10 cellular contexts compared by ENCODE assay signal in the genomic region with DNA sequence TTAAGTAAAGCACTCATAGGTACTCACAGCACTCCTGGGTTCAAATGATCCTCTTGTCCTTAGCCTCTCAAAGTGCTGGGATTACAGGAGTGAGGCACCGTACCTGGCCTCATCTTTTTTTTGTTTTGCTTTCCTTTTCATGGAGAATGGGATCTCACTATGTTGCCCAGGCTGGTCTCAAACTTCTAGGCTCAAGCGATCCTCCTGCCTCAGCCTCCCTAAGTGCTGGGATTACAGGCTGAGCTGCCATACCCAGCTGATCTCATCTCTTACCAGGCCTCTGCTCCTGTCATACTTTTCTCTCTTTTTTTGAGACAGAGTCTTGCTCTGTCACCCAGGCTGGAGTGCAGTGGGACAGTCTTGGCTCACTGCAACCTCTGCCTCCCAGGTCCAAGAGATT. TPM values are rescaled to one million over a fixed set of nuclear protein-coding genes. Genes with fewer than 3 reads are reported as not detected.
DNase-seq lines count a peak whose midpoint lies in the region; ATAC-seq and TF ChIP-seq lines count a peak whose summit lies in the region.
"Not testable (repeated sequence)": the region's sequence is repeated elsewhere in the genome, so short reads cannot be mapped to it uniquely, and the experiment has no call there.
"Had no signal": no experiment of that assay in that cellular context is flagged by ENCODE, and none has a peak within 500 bp of the region (broad histone marks: within the 10 kb centered on the region; RNA-seq: fewer than 3 reads in every experiment).

No MANE protein-coding gene starts in this region.

- POLR2A ChIA-PET in HEK293 (lab: Yijun Ruan, JAX): interaction anchor here (1.2 kb wide), 1 partner anchor 172 kb away, joined by 4 read pairs; the partner anchor contains the start of gene MTF1
- POLR2A ChIA-PET in activated CD8-positive, alpha-beta T cell treated with anti-CD3 and anti-CD28 coated beads for 36 hours (lab: Charles Lee): interaction anchor here (0.9 to 1.2 kb wide), 3 partner anchors 13 to 238 kb away, joined by 3 to 4 read pairs (median 4); partner anchors contain the start of genes C1orf122 and YRDC

- DNase-seq in activated CD8-positive, alpha-beta T cell treated with anti-CD3 and anti-CD28 coated beads for 36 hours; activated T-helper 1 cell treated with anti-CD3 and anti-CD28 coated beads, Interleukin-12 subunit alpha, Interleukin-12 subunit beta, Interleukin-2, Interleukin-4 antibody, amounts not matched to agents 30 ng/mL and 10 ng/mL and 1 ng/mL, durations not matched to agents 14 hours and 24 hours and 36 hours (ENCODE audit: low spot score); activated naive CD4-positive, alpha-beta T cell treated with anti-CD3 and anti-CD28 coated beads, Interleukin-2, amount 50 U/mL, for 72 hours (ENCODE audit: low spot score in 2 of 2); glutamatergic neuron; stimulated activated naive CD8-positive, alpha-beta T cell treated with anti-CD3 and anti-CD28 coated beads, Interleukin-15, amount 100 ng/mL, for 72 hours: not testable (repeated sequence)
- peak; percentile 15 for DNase-seq in posterior vena cava (ENCODE audit: low spot score)

- CTCF ChIA-PET in HEK293 (lab: Yijun Ruan, JAX): not testable (repeated sequence)
- CTCF ChIA-PET in activated CD8-positive, alpha-beta T cell treated with anti-CD3 and anti-CD28 coated beads for 36 hours (lab: Charles Lee): interaction anchor here (0.8 to 1.0 kb wide), 2 partner anchors 138 to 172 kb away, joined by 3 read pairs; no protein-coding TSS in a partner anchor

- H3K27ac Mint-ChIP-seq in activated CD8-positive, alpha-beta T cell treated with anti-CD3 and anti-CD28 coated beads for 36 hours; glutamatergic neuron (ENCODE audit: unreplicated experiment): not testable (repeated sequence)
- H3K27ac Mint-ChIP-seq in activated T-helper 1 cell treated with anti-CD3 and anti-CD28 coated beads, Interleukin-12 subunit alpha, Interleukin-12 subunit beta, Interleukin-2, Interleukin-4 antibody, amounts not matched to agents 30 ng/mL and 10 ng/mL and 1 ng/mL, durations not matched to agents 14 hours and 24 hours and 36 hours: peak overlapping the region; percentile 21
- peak overlapping the region; percentile 61 to 97 for H3K27ac Mint-ChIP-seq in activated naive CD4-positive, alpha-beta T cell treated with anti-CD3 and anti-CD28 coated beads, Interleukin-2, amount 50 U/mL, for 72 hours
- H3K27ac Mint-ChIP-seq in stimulated activated naive CD8-positive, alpha-beta T cell treated with anti-CD3 and anti-CD28 coated beads, Interleukin-15, amount 100 ng/mL, for 72 hours: peak overlapping the region; percentile 77 to 82

- ATAC-seq in activated CD8-positive, alpha-beta T cell treated with anti-CD3 and anti-CD28 coated beads for 36 hours; activated naive CD4-positive, alpha-beta T cell treated with anti-CD3 and anti-CD28 coated beads, Interleukin-2, amount 50 U/mL, for 72 hours; stimulated activated naive CD8-positive, alpha-beta T cell treated with anti-CD3 and anti-CD28 coated beads, Interleukin-15, amount 100 ng/mL, for 72 hours: not testable (repeated sequence)

- H3K9me3 ChIP-seq in HEK293 (ENCODE audit: control insufficient read depth, insufficient read depth, low read depth, low read length): not testable (repeated sequence)

- TF ChIP-seq CTCF in HEK293 (tag by site-specific recombination; IDR thresholded peaks at IDR 0.05); activated CD8-positive, alpha-beta T cell treated with anti-CD3 and anti-CD28 coated beads for 36 hours (IDR thresholded peaks at IDR 0.05); glutamatergic neuron (IDR thresholded peaks at IDR 0.05; ENCODE audit: partially characterized antibody, unreplicated experiment): not testable (repeated sequence)

- H3K4me1 Mint-ChIP-seq in activated CD8-positive, alpha-beta T cell treated with anti-CD3 and anti-CD28 coated beads for 36 hours (ENCODE audit: low read depth): peaks cover 32% of the 10 kb centered on the region
- H3K4me1 Mint-ChIP-seq in activated T-helper 1 cell treated with anti-CD3 and anti-CD28 coated beads, Interleukin-12 subunit alpha, Interleukin-12 subunit beta, Interleukin-2, Interleukin-4 antibody, amounts not matched to agents 30 ng/mL and 10 ng/mL and 1 ng/mL, durations not matched to agents 14 hours and 24 hours and 36 hours (ENCODE audit: low read depth): peaks cover 31% of the 10 kb centered on the region
- H3K4me1 Mint-ChIP-seq in glutamatergic neuron (ENCODE audit: low read depth, unreplicated experiment): peaks cover 14% of the 10 kb centered on the region
- H3K4me1 Mint-ChIP-seq in stimulated activated naive CD8-positive, alpha-beta T cell treated with anti-CD3 and anti-CD28 coated beads, Interleukin-15, amount 100 ng/mL, for 72 hours: peaks cover 31% of the 10 kb centered on the region

- not testable (repeated sequence) for H3K27ac ChIP-seq in HEK293 (ENCODE audit: extremely low read depth, low read depth, low read length)

- H3K4me3 Mint-ChIP-seq in activated CD8-positive, alpha-beta T cell treated with anti-CD3 and anti-CD28 coated beads for 36 hours: peak overlapping the region; percentile 98
- H3K4me3 Mint-ChIP-seq in activated T-helper 1 cell treated with anti-CD3 and anti-CD28 coated beads, Interleukin-12 subunit alpha, Interleukin-12 subunit beta, Interleukin-2, Interleukin-4 antibody, amounts not matched to agents 30 ng/mL and 10 ng/mL and 1 ng/mL, durations not matched to agents 14 hours and 24 hours and 36 hours: not testable (repeated sequence)
- peak overlapping the region; percentile 1 for H3K4me3 Mint-ChIP-seq in glutamatergic neuron (ENCODE audit: unreplicated experiment)
- H3K4me3 Mint-ChIP-seq in stimulated activated naive CD8-positive, alpha-beta T cell treated with anti-CD3 and anti-CD28 coated beads, Interleukin-15, amount 100 ng/mL, for 72 hours: peak overlapping the region; percentile 49 to 100

- not testable (repeated sequence) for H3K4me1 ChIP-seq in HEK293 (ENCODE audit: control insufficient read depth, insufficient read depth, low read length)

- H3K27me3 Mint-ChIP-seq in activated CD8-positive, alpha-beta T cell treated with anti-CD3 and anti-CD28 coated beads for 36 hours; activated T-helper 1 cell treated with anti-CD3 and anti-CD28 coated beads, Interleukin-12 subunit alpha, Interleukin-12 subunit beta, Interleukin-2, Interleukin-4 antibody, amounts not matched to agents 30 ng/mL and 10 ng/mL and 1 ng/mL, durations not matched to agents 14 hours and 24 hours and 36 hours (ENCODE audit: insufficient read depth); glutamatergic neuron (ENCODE audit: unreplicated experiment); stimulated activated naive CD8-positive, alpha-beta T cell treated with anti-CD3 and anti-CD28 coated beads, Interleukin-15, amount 100 ng/mL, for 72 hours: not testable (repeated sequence)

- not testable (repeated sequence) for H3K4me3 ChIP-seq in HEK293 (ENCODE audit: low read depth, low read length)

- intact Hi-C loops in activated CD8-positive, alpha-beta T cell treated with anti-CD3 and anti-CD28 coated beads for 36 hours (cut with micrococcal nuclease); activated T-helper 1 cell treated with anti-CD3 and anti-CD28 coated beads, Interleukin-12 subunit alpha, Interleukin-12 subunit beta, Interleukin-2, Interleukin-4 antibody, amounts not matched to agents 30 ng/mL and 10 ng/mL and 1 ng/mL, durations not matched to agents 14 hours and 24 hours and 36 hours (cut with micrococcal nuclease): not testable (repeated sequence)
- intact Hi-C loops in posterior vena cava (cut with DNase I): loop anchor here in 1 of 2 donors (10.0 kb wide), 2 partner anchors 83 to 233 kb away; no protein-coding TSS in a partner anchor

- peaks cover 15 to 62% of the 10 kb centered on the region in 2 experiments; a peak in 2 of 3 replicates for H3K36me3 ChIP-seq in HEK293 (ENCODE audit: control insufficient read depth in 2 of 2, insufficient read depth in 1 of 2, low read length in 2 of 2)

- not testable (repeated sequence) for H3K9me3 Mint-ChIP-seq in activated CD8-positive, alpha-beta T cell treated with anti-CD3 and anti-CD28 coated beads for 36 hours; activated T-helper 1 cell treated with anti-CD3 and anti-CD28 coated beads, Interleukin-12 subunit alpha, Interleukin-12 subunit beta, Interleukin-2, Interleukin-4 antibody, amounts not matched to agents 30 ng/mL and 10 ng/mL and 1 ng/mL, durations not matched to agents 14 hours and 24 hours and 36 hours; activated naive CD4-positive, alpha-beta T cell treated with anti-CD3 and anti-CD28 coated beads, Interleukin-2, amount 50 U/mL, for 72 hours; glutamatergic neuron (ENCODE audit: unreplicated experiment); stimulated activated naive CD8-positive, alpha-beta T cell treated with anti-CD3 and anti-CD28 coated beads, Interleukin-15, amount 100 ng/mL, for 72 hours

- H3K36me3 Mint-ChIP-seq in activated CD8-positive, alpha-beta T cell treated with anti-CD3 and anti-CD28 coated beads for 36 hours (ENCODE audit: low read depth): peaks cover 42% of the 10 kb centered on the region
- peaks cover 31% of the 10 kb centered on the region for H3K36me3 Mint-ChIP-seq in activated T-helper 1 cell treated with anti-CD3 and anti-CD28 coated beads, Interleukin-12 subunit alpha, Interleukin-12 subunit beta, Interleukin-2, Interleukin-4 antibody, amounts not matched to agents 30 ng/mL and 10 ng/mL and 1 ng/mL, durations not matched to agents 14 hours and 24 hours and 36 hours (ENCODE audit: low read depth)
- H3K36me3 Mint-ChIP-seq in activated naive CD4-positive, alpha-beta T cell treated with anti-CD3 and anti-CD28 coated beads, Interleukin-2, amount 50 U/mL, for 72 hours: peaks cover 26 to 38% of the 10 kb centered on the region in 2 donors
- not testable (repeated sequence) for H3K36me3 Mint-ChIP-seq in glutamatergic neuron (ENCODE audit: unreplicated experiment)

RNA-seq across cellular contexts. Expression of gene CDCA8, which starts 4.6 kb away (rescaled TPM):
- 10 to 100 TPM; 53.7 to 56.0 TPM for total RNA-seq in activated CD8-positive, alpha-beta T cell treated with anti-CD3 and anti-CD28 coated beads for 36 hours
- total RNA-seq in activated T-helper 1 cell treated with anti-CD3 and anti-CD28 coated beads, Interleukin-12 subunit alpha, Interleukin-12 subunit beta, Interleukin-2, Interleukin-4 antibody, amounts not matched to agents 30 ng/mL and 10 ng/mL and 1 ng/mL, durations not matched to agents 14 hours and 24 hours and 36 hours: 33.5 and 37.2 TPM in 2 replicates
- total RNA-seq in activated naive CD4-positive, alpha-beta T cell treated with anti-CD3 and anti-CD28 coated beads, Interleukin-2, amount 50 U/mL, for 72 hours: 10 to 100 TPM; 60.7 to 82.2 TPM
- total RNA-seq in glutamatergic neuron (ENCODE audit: unreplicated experiment) (10.4 TPM), posterior vena cava (under 1 TPM; 0.42 to 0.48 TPM)

RNA-seq across cellular contexts. Expression of gene RSPO1, which starts 53.1 kb away (rescaled TPM):
- not detected for total RNA-seq in activated CD8-positive, alpha-beta T cell treated with anti-CD3 and anti-CD28 coated beads for 36 hours
- not detected in 2 replicates for total RNA-seq in activated T-helper 1 cell treated with anti-CD3 and anti-CD28 coated beads, Interleukin-12 subunit alpha, Interleukin-12 subunit beta, Interleukin-2, Interleukin-4 antibody, amounts not matched to agents 30 ng/mL and 10 ng/mL and 1 ng/mL, durations not matched to agents 14 hours and 24 hours and 36 hours
- not detected for total RNA-seq in activated naive CD4-positive, alpha-beta T cell treated with anti-CD3 and anti-CD28 coated beads, Interleukin-2, amount 50 U/mL, for 72 hours
- total RNA-seq in glutamatergic neuron (ENCODE audit: unreplicated experiment) (not detected), posterior vena cava (1 to 10 TPM in 1 of 2 donors, under 1 TPM in 1; 0.60 to 1.2 TPM)
- total RNA-seq: Calu3; CD4-positive, alpha-beta T cell; GM12878 had no signal
